Comparison of ENCODE assay signal across 30 cellular contexts in genomic region chr7:149827089-149827981, GRCh38. TPM values are rescaled to one million over a fixed set of nuclear protein-coding genes. Genes with fewer than 3 reads are reported as not detected.
DNase-seq lines count a peak whose midpoint lies in the region; ATAC-seq, FAIRE-seq and TF ChIP-seq lines count a peak whose summit lies in the region.
"Had no signal": no experiment of that assay in that cellular context is flagged by ENCODE, and none has a peak within 500 bp of the region (broad histone marks: within the 10 kb centered on the region; RNA-seq: fewer than 3 reads in every experiment).

No MANE protein-coding gene starts in this region.

- POLR2A ChIA-PET in activated CD8-positive, alpha-beta T cell treated with anti-CD3 and anti-CD28 coated beads, Interleukin-2, amount 10 ng/mL, durations not matched to agents 7 days and 5 days (lab: Charles Lee), result no interaction called here

- no peak overlapping the region for H3K4me3 Mint-ChIP-seq in activated CD8-positive, alpha-beta T cell treated with anti-CD3 and anti-CD28 coated beads, Interleukin-2, amount 10 ng/mL, durations not matched to agents 7 days and 5 days
- H3K4me3 Mint-ChIP-seq: activated CD4-positive, alpha-beta T cell treated with anti-CD3 and anti-CD28 coated beads, Interleukin-2, amount 10 ng/mL, durations not matched to agents 24 days and 14 days; activated CD8-positive, alpha-beta memory T cell treated with anti-CD3 and anti-CD28 coated beads, Interleukin-2, amount 10 ng/mL, durations not matched to agents 7 days and 5 days; activated T-cell treated with anti-CD3 and anti-CD28 coated beads, Interleukin-2, amount 50 U/mL, for 72 hours; CD4-positive, CD25-positive, alpha-beta regulatory T cell; stimulated activated memory B cell treated with anti-CD40 and anti-IgM and Interleukin-4, amounts not matched to agents 10 μg/mL and 1 μg/mL and 100 μg/mL, for 72 hours; T-helper 2 cell treated with Interferon-gamma antibody and Interleukin-4, amounts not matched to agents 5 μg/mL and 100 μg/mL, for 36 hours had no signal

- no peak for FAIRE-seq in H54 (lab: Jason Lieb, UNC)
- FAIRE-seq: endothelial cell of umbilical vein, G401.6 had no signal

- H3K4me1 Mint-ChIP-seq in activated CD8-positive, alpha-beta T cell treated with anti-CD3 and anti-CD28 coated beads, Interleukin-2, amount 10 ng/mL, durations not matched to agents 7 days and 5 days (ENCODE audit: low read depth), result peaks cover 5% of the 10 kb centered on the region
- H3K4me1 Mint-ChIP-seq: activated CD4-positive, alpha-beta T cell treated with anti-CD3 and anti-CD28 coated beads, Interleukin-2, amount 10 ng/mL, durations not matched to agents 24 days and 14 days; CD4-positive, CD25-positive, alpha-beta regulatory T cell; stimulated activated memory B cell treated with anti-CD40 and anti-IgM and Interleukin-4, amounts not matched to agents 10 μg/mL and 1 μg/mL and 100 μg/mL, for 72 hours had no signal

- H3K4me1 ChIP-seq in BE2C (peaks cover 12% of the 10 kb centered on the region), osteoblast (ENCODE audit: insufficient read depth, low read length) (no peaks in the 10 kb centered on the region)
- H3K4me1 ChIP-seq: ascending aorta, testis, vagina had no signal

- H3K36me3 Mint-ChIP-seq in activated CD8-positive, alpha-beta T cell treated with anti-CD3 and anti-CD28 coated beads, Interleukin-2, amount 10 ng/mL, durations not matched to agents 7 days and 5 days (ENCODE audit: low read depth), result no peaks in the 10 kb centered on the region
- H3K36me3 Mint-ChIP-seq: activated CD8-positive, alpha-beta memory T cell treated with anti-CD3 and anti-CD28 coated beads, Interleukin-2, amount 10 ng/mL, durations not matched to agents 7 days and 5 days; CD4-positive, CD25-positive, alpha-beta regulatory T cell; stimulated activated memory B cell treated with anti-CD40 and anti-IgM and Interleukin-4, amounts not matched to agents 10 μg/mL and 1 μg/mL and 100 μg/mL, for 72 hours had no signal

- no peak overlapping the region for H3K4me2 ChIP-seq in osteoblast (ENCODE audit: insufficient read depth, low read length)

- no peaks in the 10 kb centered on the region for H3K9me3 Mint-ChIP-seq in activated CD8-positive, alpha-beta T cell treated with anti-CD3 and anti-CD28 coated beads, Interleukin-2, amount 10 ng/mL, durations not matched to agents 7 days and 5 days (ENCODE audit: insufficient read depth)
- H3K9me3 Mint-ChIP-seq: activated CD4-positive, alpha-beta T cell treated with anti-CD3 and anti-CD28 coated beads, Interleukin-2, amount 10 ng/mL, durations not matched to agents 24 days and 14 days; activated T-cell treated with anti-CD3 and anti-CD28 coated beads, Interleukin-2, amount 50 U/mL, for 72 hours; CD4-positive, CD25-positive, alpha-beta regulatory T cell; stimulated activated memory B cell treated with anti-CD40 and anti-IgM and Interleukin-4, amounts not matched to agents 10 μg/mL and 1 μg/mL and 100 μg/mL, for 72 hours; T-helper 2 cell treated with Interferon-gamma antibody and Interleukin-4, amounts not matched to agents 5 μg/mL and 100 μg/mL, for 36 hours had no signal

- H3K27me3 ChIP-seq in BE2C, result no peaks in the 10 kb centered on the region
- H3K27me3 ChIP-seq in osteoblast (ENCODE audit: insufficient read depth, low read length), result no peaks in the 10 kb centered on the region
- H3K27me3 ChIP-seq: ascending aorta, dorsolateral prefrontal cortex, testis, vagina had no signal

- no peak for TF ChIP-seq POLR2A in H54 (IDR thresholded peaks at IDR 0.05; ENCODE audit: low read depth, low read length)
- no peak for TF ChIP-seq POLR2A in GM18505 (IDR thresholded peaks at IDR 0.05; ENCODE audit: borderline replicate concordance, extremely low read depth, insufficient read depth, insufficient read length)

- no peak for ATAC-seq in activated CD8-positive, alpha-beta T cell treated with anti-CD3 and anti-CD28 coated beads, Interleukin-2, amount 10 ng/mL, durations not matched to agents 7 days and 5 days
- ATAC-seq in GM18505 (IDR thresholded peaks at IDR 0.05; ENCODE audit: unreplicated experiment) (no peak), GM18511 (IDR thresholded peaks at IDR 0.05; ENCODE audit: unreplicated experiment) (no peak)
- ATAC-seq: activated CD8-positive, alpha-beta memory T cell treated with anti-CD3 and anti-CD28 coated beads, Interleukin-2, amount 10 ng/mL, durations not matched to agents 7 days and 5 days; activated T-cell treated with anti-CD3 and anti-CD28 coated beads, Interleukin-2, amount 50 U/mL, for 72 hours; stimulated activated memory B cell treated with anti-CD40 and anti-IgM and Interleukin-4, amounts not matched to agents 10 μg/mL and 1 μg/mL and 100 μg/mL, for 72 hours had no signal

- no peak for TF ChIP-seq CTCF in BE2C (IDR thresholded peaks at IDR 0.05; ENCODE audit: low read depth, low read length)
- TF ChIP-seq CTCF in osteoblast (IDR thresholded peaks at IDR 0.05; ENCODE audit: extremely low read depth, low read depth, low read length), result no peak

- no peak overlapping the region for H2AFZ ChIP-seq in osteoblast (ENCODE audit: low read length)

- H3K36me3 ChIP-seq in BE2C, result no peaks in the 10 kb centered on the region
- H3K36me3 ChIP-seq in osteoblast (ENCODE audit: insufficient read depth, low read length), result no peaks in the 10 kb centered on the region
- H3K36me3 ChIP-seq: ascending aorta, vagina had no signal

- H3K4me3 ChIP-seq in BE2C (ENCODE audit: low read depth, low read length) (no peak overlapping the region; the same call in 1 of the 2 replicates), osteoblast (ENCODE audit: insufficient read depth, low read length) (no peak overlapping the region)
- H3K4me3 ChIP-seq: ascending aorta, dorsolateral prefrontal cortex, testis, vagina had no signal

- H3K27ac ChIP-seq in osteoblast (ENCODE audit: low read depth, low read length), result no peak overlapping the region
- H3K27ac ChIP-seq: ascending aorta, dorsolateral prefrontal cortex, testis, vagina, VCaP had no signal

- H3K9me3 ChIP-seq in BE2C (peaks cover 3% of the 10 kb centered on the region; the same call in 1 of the 2 replicates), osteoblast (ENCODE audit: low read depth, low read length) (no peaks in the 10 kb centered on the region)
- H3K9me3 ChIP-seq: ascending aorta, testis, vagina had no signal

- CTCF ChIA-PET in activated CD8-positive, alpha-beta T cell treated with anti-CD3 and anti-CD28 coated beads, Interleukin-2, amount 10 ng/mL, durations not matched to agents 7 days and 5 days (lab: Charles Lee), result no interaction called here

- no peaks in the 10 kb centered on the region for H4K20me1 ChIP-seq in osteoblast (ENCODE audit: insufficient read depth, low read length)

- peak overlapping the region; percentile 57 for H3K27ac Mint-ChIP-seq in activated CD8-positive, alpha-beta T cell treated with anti-CD3 and anti-CD28 coated beads, Interleukin-2, amount 10 ng/mL, durations not matched to agents 7 days and 5 days
- H3K27ac Mint-ChIP-seq: activated CD4-positive, alpha-beta T cell treated with anti-CD3 and anti-CD28 coated beads, Interleukin-2, amount 10 ng/mL, durations not matched to agents 24 days and 14 days; activated CD8-positive, alpha-beta memory T cell treated with anti-CD3 and anti-CD28 coated beads, Interleukin-2, amount 10 ng/mL, durations not matched to agents 7 days and 5 days; activated T-cell treated with anti-CD3 and anti-CD28 coated beads, Interleukin-2, amount 50 U/mL, for 72 hours; stimulated activated memory B cell treated with anti-CD40 and anti-IgM and Interleukin-4, amounts not matched to agents 10 μg/mL and 1 μg/mL and 100 μg/mL, for 72 hours; T-helper 2 cell treated with Interferon-gamma antibody and Interleukin-4, amounts not matched to agents 5 μg/mL and 100 μg/mL, for 36 hours had no signal

- H3K27me3 Mint-ChIP-seq in activated CD8-positive, alpha-beta T cell treated with anti-CD3 and anti-CD28 coated beads, Interleukin-2, amount 10 ng/mL, durations not matched to agents 7 days and 5 days (ENCODE audit: low read depth), result peaks cover 2% of the 10 kb centered on the region

- peak; percentile 47 for DNase-seq in BE2C
- peak; percentile 69 for DNase-seq in DMS 273 (lab: John Stamatoyannopoulos, UW; ENCODE audit: unreplicated experiment)
- DNase-seq in activated CD8-positive, alpha-beta T cell treated with anti-CD3 and anti-CD28 coated beads, Interleukin-2, amount 10 ng/mL, durations not matched to agents 7 days and 5 days, result no peak
- DNase-seq in osteoblast (ENCODE audit: insufficient read length, low spot score, missing footprints), result peak; percentile 88
- no peak for DNase-seq in H54 (ENCODE audit: insufficient read length, low spot score)
- DNase-seq: activated CD4-positive, alpha-beta T cell treated with anti-CD3 and anti-CD28 coated beads, Interleukin-2, amount 10 ng/mL, durations not matched to agents 24 days and 14 days; activated CD8-positive, alpha-beta memory T cell treated with anti-CD3 and anti-CD28 coated beads, Interleukin-2, amount 10 ng/mL, durations not matched to agents 7 days and 5 days; activated naive CD4-positive, alpha-beta T cell treated with anti-CD3 and anti-CD28 coated beads, Interleukin-2, amount 50 U/mL, for 16 hours; activated T-cell treated with anti-CD3 and anti-CD28 coated beads, Interleukin-2, amount 50 U/mL, for 72 hours; caudate nucleus; CD4-positive, CD25-positive, alpha-beta regulatory T cell; DMS153; glutamatergic neuron; GOT3; mesenchymal stem cell; NCI-H146; NCI-H526 treated with DMSO at 0.1 percent for 48 hours; occipital lobe; stimulated activated CD4-positive, alpha-beta T cell treated with anti-CD3 and anti-CD28 coated beads, Interleukin-2, amount 100 ng/mL, for 48 hours; testis had no signal

- no peaks in the 10 kb centered on the region for H3K79me2 ChIP-seq in osteoblast (ENCODE audit: insufficient read depth, low read length)

RNA-seq across cellular contexts. Expression of gene ZNF862, which starts 10.8 kb away (rescaled TPM):
- polyA plus RNA-seq in BE2C (2012; ENCODE audit: insufficient read depth, insufficient read length, low read depth), result 17.5 TPM
- 10 to 100 TPM; 21.5 to 24.9 TPM for total RNA-seq in activated CD8-positive, alpha-beta T cell treated with anti-CD3 and anti-CD28 coated beads, Interleukin-2, amount 10 ng/mL, durations not matched to agents 7 days and 5 days
- total RNA-seq in osteoblast, result 8.7 and 12.7 TPM in 2 replicates

RNA-seq across cellular contexts. Expression of gene ATP6V0E2, which starts 46.4 kb away (rescaled TPM):
- 226 TPM for polyA plus RNA-seq in BE2C (2012; ENCODE audit: insufficient read depth, insufficient read length, low read depth)
- 10 to 100 TPM; 92.9 to 99.6 TPM for total RNA-seq in activated CD8-positive, alpha-beta T cell treated with anti-CD3 and anti-CD28 coated beads, Interleukin-2, amount 10 ng/mL, durations not matched to agents 7 days and 5 days
- 27.9 and 28.3 TPM in 2 replicates for total RNA-seq in osteoblast

RNA-seq across cellular contexts. Expression of gene ZNF467, which starts 53.9 kb away (rescaled TPM):
- polyA plus RNA-seq in BE2C (2012; ENCODE audit: insufficient read depth, insufficient read length, low read depth), result 149 TPM
- under 1 TPM; 0.08 to 0.11 TPM for total RNA-seq in activated CD8-positive, alpha-beta T cell treated with anti-CD3 and anti-CD28 coated beads, Interleukin-2, amount 10 ng/mL, durations not matched to agents 7 days and 5 days
- not detected in 2 replicates for total RNA-seq in osteoblast
- total RNA-seq: activated CD8-positive, alpha-beta memory T cell treated with anti-CD3 and anti-CD28 coated beads, Interleukin-2, amount 10 ng/mL, durations not matched to agents 7 days and 5 days had no signal

Comparison
In these comparisons a context has a peak if more than half of its experiments do, and no peak if none do; other contexts are left out.
1. DNase-seq: peak in BE2C (single experiment), DMS 273 (single experiment) and osteoblast (single experiment); none in activated CD8-positive, alpha-beta T cell treated with anti-CD3 and anti-CD28 coated beads, Interleukin-2, amount 10 ng/mL, durations not matched to agents 7 days and 5 days (single experiment) and H54 (single experiment).